ENCODE assay signal across 16 cellular contexts in genomic region chr2:20755132-20755800, GRCh38.
A peak's percentile ranks its signal among the peaks of the same experiment; 100 is the strongest.
DNase-seq lines count a peak whose midpoint lies in the region; ATAC-seq and TF ChIP-seq lines count a peak whose summit lies in the region.
"Had no signal": no experiment of that assay in that cellular context is flagged by ENCODE, and none has a peak within 500 bp of the region (broad histone marks: within the 10 kb centered on the region; RNA-seq: fewer than 3 reads in every experiment).

No MANE protein-coding gene starts in this region.

- no peaks in the 10 kb centered on the region for H3K27me3 Mint-ChIP-seq in endodermal cell (ENCODE audit: insufficient read depth)

- no peak overlapping the region for H3K4me3 Mint-ChIP-seq in endodermal cell
- H3K4me3 Mint-ChIP-seq: stimulated activated effector memory CD8-positive, alpha-beta T cell treated with anti-CD3 and anti-CD28 coated beads, Interleukin-12 subunit alpha, Interleukin-12 subunit beta, amount 100 ng/mL, for 72 hours; T-helper 1 cell treated with Interleukin-12 subunit alpha and Interleukin-12 subunit beta and Interleukin-4 antibody, amounts not matched to agents 30 μg/mL and 1 μg/mL, for 36 hours had no signal

- in situ Hi-C loops in GM13977 (cut with MboI; ENCODE audit: low pct_unique_long_range_greater_than_20kb, low sequenced_read_pairs, unreplicated experiment), result no loop called here

- H3K36me3 ChIP-seq in endodermal cell (ENCODE audit: control insufficient read depth, insufficient read depth, low read length), result peaks cover 16% of the 10 kb centered on the region
- H3K36me3 ChIP-seq: HAP-1 had no signal

- DNase-seq in GM13977 (ENCODE audit: low spot score), result no peak
- DNase-seq in NCI-H446 treated with DMSO at 0.1 percent for 48 hours (lab: John Stamatoyannopoulos, UW), result peak; percentile 1
- DNase-seq in endodermal cell, result no peak
- peak; percentile 54 for DNase-seq in myocyte (ENCODE audit: low read depth)
- no peak for DNase-seq in GOT3 (lab: John Stamatoyannopoulos, UW)
- no peak for DNase-seq in NCI-H2029 (lab: John Stamatoyannopoulos, UW)
- DNase-seq in HuH-7.5 (ENCODE audit: low spot score), result no peak
- DNase-seq: activated CD4-positive, alpha-beta T cell treated with anti-CD3 and anti-CD28 coated beads for 4 hours; activated T-cell treated with anti-CD3 and anti-CD28 coated beads, Interleukin-2, amount 50 U/mL, for 48 hours; islet precursor cell; NCI-H2227 treated with DMSO at 0.1 percent for 48 hours; stimulated activated CD4-positive, alpha-beta T cell treated with anti-CD3 and anti-CD28 coated beads, Interleukin-4, amount 100 ng/mL, for 1 hour had no signal

- no peak overlapping the region for H3K4me3 ChIP-seq in endodermal cell (ENCODE audit: low read length)
- H3K4me3 ChIP-seq: HAP-1 had no signal

- no peaks in the 10 kb centered on the region for H3K4me1 ChIP-seq in endodermal cell (ENCODE audit: control insufficient read depth, insufficient read depth, low read length)
- H3K4me1 ChIP-seq: HAP-1 had no signal

- TF ChIP-seq CTCF in GM13977 (IDR thresholded peaks at IDR 0.05; ENCODE audit: extremely low read depth, insufficient read depth, missing control alignments), result peak; percentile 11
- TF ChIP-seq CTCF in endodermal cell (conservative IDR thresholded peaks at IDR 0.05), result peak; percentile 48

- H3K27me3 ChIP-seq in endodermal cell (ENCODE audit: control insufficient read depth, insufficient read depth, low read length, poor library complexity, severe bottlenecking), result no peaks in the 10 kb centered on the region

- peaks cover 31% of the 10 kb centered on the region for H3K36me3 Mint-ChIP-seq in endodermal cell (ENCODE audit: low read depth)
- H3K36me3 Mint-ChIP-seq: stimulated activated effector memory CD8-positive, alpha-beta T cell treated with anti-CD3 and anti-CD28 coated beads, Interleukin-12 subunit alpha, Interleukin-12 subunit beta, amount 100 ng/mL, for 72 hours had no signal

- no peak overlapping the region for H3K27ac Mint-ChIP-seq in endodermal cell
- H3K27ac Mint-ChIP-seq: stimulated activated effector memory CD8-positive, alpha-beta T cell treated with anti-CD3 and anti-CD28 coated beads, Interleukin-12 subunit alpha, Interleukin-12 subunit beta, amount 100 ng/mL, for 72 hours; T-helper 1 cell treated with Interleukin-12 subunit alpha and Interleukin-12 subunit beta and Interleukin-4 antibody, amounts not matched to agents 30 μg/mL and 1 μg/mL, for 36 hours had no signal

- H3K9ac ChIP-seq in endodermal cell (ENCODE audit: extremely low read depth, low read length, poor library complexity, severe bottlenecking), result no peak overlapping the region

- peaks cover 2% of the 10 kb centered on the region for H3K4me1 Mint-ChIP-seq in endodermal cell
- H3K4me1 Mint-ChIP-seq: stimulated activated effector memory CD8-positive, alpha-beta T cell treated with anti-CD3 and anti-CD28 coated beads, Interleukin-12 subunit alpha, Interleukin-12 subunit beta, amount 100 ng/mL, for 72 hours had no signal

- H3K9me3 ChIP-seq in endodermal cell (ENCODE audit: control insufficient read depth, low read length), result peaks cover 17% of the 10 kb centered on the region
- H3K9me3 ChIP-seq: HAP-1 had no signal

- no peak for ATAC-seq in GM21737 (IDR thresholded peaks at IDR 0.05; ENCODE audit: unreplicated experiment)
- ATAC-seq: stimulated activated effector memory CD8-positive, alpha-beta T cell treated with anti-CD3 and anti-CD28 coated beads, Interleukin-12 subunit alpha, Interleukin-12 subunit beta, amount 100 ng/mL, for 72 hours had no signal

- peaks cover 2% of the 10 kb centered on the region for H3K9me3 Mint-ChIP-seq in endodermal cell
- H3K9me3 Mint-ChIP-seq: stimulated activated effector memory CD8-positive, alpha-beta T cell treated with anti-CD3 and anti-CD28 coated beads, Interleukin-12 subunit alpha, Interleukin-12 subunit beta, amount 100 ng/mL, for 72 hours had no signal

- no peak overlapping the region for H3K27ac ChIP-seq in endodermal cell (ENCODE audit: low read depth, low read length)

Comparison
In these comparisons a context has a peak if more than half of its experiments do, and no peak if none do; other contexts are left out.
1. DNase-seq: peak in NCI-H446 treated with DMSO at 0.1 percent for 48 hours (single experiment) and myocyte (single experiment); none in GM13977 (single experiment), endodermal cell (single experiment), GOT3 (single experiment), NCI-H2029 (single experiment) and HuH-7.5 (single experiment).